16 cellular contexts compared by ENCODE assay signal in genomic region chr2:179273461-179273962, GRCh38. TPM values are rescaled to one million over a fixed set of nuclear protein-coding genes. Genes with fewer than 3 reads are reported as not detected.
A peak's percentile ranks its signal among the peaks of the same experiment; 100 is the strongest.
DNase-seq lines count a peak whose midpoint lies in the region; ATAC-seq, FAIRE-seq and TF ChIP-seq lines count a peak whose summit lies in the region.
"Had no signal": no experiment of that assay in that cellular context is flagged by ENCODE, and none has a peak within 500 bp of the region (broad histone marks: within the 10 kb centered on the region; RNA-seq: fewer than 3 reads in every experiment).

No MANE protein-coding gene starts in this region.

- H3K27ac Mint-ChIP-seq in immature natural killer cell, result no peak overlapping the region
- no peak overlapping the region for H3K27ac Mint-ChIP-seq in activated T-cell treated with anti-CD3 and anti-CD28 coated beads, Interleukin-2, amount 50 U/mL, for 24 hours
- H3K27ac Mint-ChIP-seq: activated CD8-positive, alpha-beta T cell treated with anti-CD3 and anti-CD28 coated beads, Interleukin-2, amount 10 ng/mL, durations not matched to agents 7 days and 5 days; activated naive CD8-positive, alpha-beta T cell treated with anti-CD3 and anti-CD28 coated beads, Interleukin-2, amount 10 ng/mL, durations not matched to agents 7 days and 5 days; natural killer cell; stimulated activated naive CD8-positive, alpha-beta T cell treated with anti-CD3 and anti-CD28 coated beads, Interleukin-15, amount 100 ng/mL, for 72 hours had no signal

- CTCF ChIA-PET in HepG2 (lab: Yijun Ruan, JAX; ENCODE audit: low intra/inter-chr PET ratio, low total read pairs), result no interaction called here

- ATAC-seq in HepG2, result peak; percentile 65
- ATAC-seq in thoracic aorta (ENCODE audit: insufficient number of reproducible peaks, low FRiP score, low read depth), result no peak
- no peak for ATAC-seq in HG03571 (IDR thresholded peaks at IDR 0.05; ENCODE audit: unreplicated experiment)
- ATAC-seq: activated CD8-positive, alpha-beta T cell treated with anti-CD3 and anti-CD28 coated beads, Interleukin-2, amount 10 ng/mL, durations not matched to agents 7 days and 5 days; natural killer cell; stimulated activated naive CD8-positive, alpha-beta T cell treated with anti-CD3 and anti-CD28 coated beads, Interleukin-15, amount 100 ng/mL, for 72 hours had no signal

- no peak for TF ChIP-seq RAD21 in HepG2 (CRISPR knock-in tag; IDR thresholded peaks at IDR 0.05)

- H2AFZ ChIP-seq in HepG2 (ENCODE audit: low read length), result peak overlapping the region; percentile 91

- peak overlapping the region; percentile 79 to 81 for H3K27ac ChIP-seq in ascending aorta
- peak overlapping the region; percentile 93 for H3K27ac ChIP-seq in HepG2 (ENCODE audit: extremely low read length, insufficient read depth, low read length)
- peak overlapping the region; percentile 74 to 91 for H3K27ac ChIP-seq in thoracic aorta

- H3K9me3 ChIP-seq in ascending aorta (no peaks in the 10 kb centered on the region), HepG2 (ENCODE audit: low read length) (no peaks in the 10 kb centered on the region), thoracic aorta (no peaks in the 10 kb centered on the region)

- peaks cover 10 to 13% of the 10 kb centered on the region in 2 donors for H3K4me1 Mint-ChIP-seq in immature natural killer cell
- H3K4me1 Mint-ChIP-seq in activated T-cell treated with anti-CD3 and anti-CD28 coated beads, Interleukin-2, amount 50 U/mL, for 24 hours (ENCODE audit: low read depth), result peaks cover 3% of the 10 kb centered on the region
- H3K4me1 Mint-ChIP-seq: stimulated activated naive CD8-positive, alpha-beta T cell treated with anti-CD3 and anti-CD28 coated beads, Interleukin-15, amount 100 ng/mL, for 72 hours had no signal

- peak overlapping the region; percentile 81 for H3K4me2 ChIP-seq in HepG2 (ENCODE audit: low read depth, low read length)

- H4K20me1 ChIP-seq in HepG2 (ENCODE audit: insufficient read depth, low read length), result no peaks in the 10 kb centered on the region

- H3K27me3 ChIP-seq in ascending aorta (no peaks in the 10 kb centered on the region), HepG2 (ENCODE audit: control insufficient read depth in 1 of 2, insufficient read depth in 2 of 2, low read length in 2 of 2) (no peaks in the 10 kb centered on the region), thoracic aorta (replicated peaks; ENCODE audit: insufficient read depth) (no peaks in the 10 kb centered on the region)

- no peaks in the 10 kb centered on the region for H3K79me2 ChIP-seq in HepG2 (ENCODE audit: insufficient read depth, low read length)

- H3K27me3 Mint-ChIP-seq in immature natural killer cell (ENCODE audit: low read depth in 3 of 3), result peaks cover 0 to 7% (median 0%) of the 10 kb centered on the region in 3 donors
- peaks cover 3% of the 10 kb centered on the region for H3K27me3 Mint-ChIP-seq in activated T-cell treated with anti-CD3 and anti-CD28 coated beads, Interleukin-2, amount 50 U/mL, for 24 hours

- peak overlapping the region; percentile 71 for H3K9ac ChIP-seq in HepG2 (ENCODE audit: insufficient read depth, low read depth, low read length)

- POLR2A ChIA-PET in HepG2 (lab: Yijun Ruan, JAX), result interaction anchor here (1.3 to 3.8 kb wide), 8 partner anchors 9 to 71 kb away, joined by 4 to 53 read pairs (median 8); partner anchors contain the start of gene SESTD1

- BruUV-seq in HepG2 (replicated peaks; lab: Mats Ljungman, UMichigan), result no TSS peak

- intact Hi-C loops in ascending aorta (cut with DNase I), result loop anchor here (2.0 to 5.0 kb wide), 2 partner anchors 46 to 67 kb away; no protein-coding TSS in a partner anchor
- intact Hi-C loops in HepG2 (cut with micrococcal nuclease; ENCODE audit: unreplicated experiment), result loop anchor here (5.0 kb wide), 1 partner anchor 269 kb away; no protein-coding TSS in a partner anchor

- TF ChIP-seq CTCF in ascending aorta (IDR thresholded peaks at IDR 0.05) (no peak), HepG2 (CRISPR knock-in tag; IDR thresholded peaks at IDR 0.05) (no peak), thoracic aorta (IDR thresholded peaks at IDR 0.05) (no peak)

- H3K36me3 ChIP-seq in ascending aorta, result no peaks in the 10 kb centered on the region
- H3K36me3 ChIP-seq in HepG2 (replicated peaks in 1 of 2; ENCODE audit: control insufficient read depth in 1 of 2, insufficient read depth in 2 of 2, low read length in 2 of 2), result no peaks in the 10 kb centered on the region
- no peaks in the 10 kb centered on the region for H3K36me3 ChIP-seq in thoracic aorta

- H3K4me1 ChIP-seq in ascending aorta (peaks cover 0 to 26% of the 10 kb centered on the region in 2 donors), HepG2 (ENCODE audit: insufficient read depth, low read length) (peaks cover 88% of the 10 kb centered on the region), thoracic aorta (ENCODE audit: control insufficient read depth in 1 of 2, low read depth in 2 of 2) (peaks cover 25 to 53% of the 10 kb centered on the region in 2 donors)

- DNase-seq in NCI-H146 (lab: John Stamatoyannopoulos, UW) (peak; percentile 65), ascending aorta (ENCODE audit: low spot score in 2 of 2) (no peak), HepG2 (ENCODE audit: low spot score) (peak; percentile 89), thoracic aorta (ENCODE audit: low spot score) (no peak), immature natural killer cell (no peak), kidney glomerular epithelial cell (lab: John Stamatoyannopoulos, UW) (no peak)
- DNase-seq in activated T-cell treated with anti-CD3 and anti-CD28 coated beads, Interleukin-2, amount 50 U/mL, for 24 hours, result no peak
- DNase-seq: activated CD8-positive, alpha-beta T cell treated with anti-CD3 and anti-CD28 coated beads, Interleukin-2, amount 10 ng/mL, durations not matched to agents 7 days and 5 days; activated naive CD8-positive, alpha-beta T cell treated with anti-CD3 and anti-CD28 coated beads, Interleukin-2, amount 10 ng/mL, durations not matched to agents 7 days and 5 days; DND-41; effector memory CD4-positive, alpha-beta T cell; Karpas-422; natural killer cell; NK-92 treated with Interleukin-12 subunit alpha and Interleukin-12 subunit beta, amount 100 ng/mL, for 24 hours; stimulated activated naive CD8-positive, alpha-beta T cell treated with anti-CD3 and anti-CD28 coated beads, Interleukin-15, amount 100 ng/mL, for 72 hours had no signal

- FAIRE-seq in HepG2 (lab: Jason Lieb, UNC), result peak; percentile 61

- TF ChIP-seq EP300 in HepG2 (IDR thresholded peaks at IDR 0.05; ENCODE audit: low read depth in 2 of 2, low read length in 2 of 2), result no peak
- TF ChIP-seq EP300 in HepG2 (CRISPR knock-in tag; IDR thresholded peaks at IDR 0.05; ENCODE audit: borderline replicate concordance), result peak; percentile 18; the same call in 1 of the 2 replicates

- H3K4me3 Mint-ChIP-seq in immature natural killer cell, result no peak overlapping the region
- H3K4me3 Mint-ChIP-seq in activated T-cell treated with anti-CD3 and anti-CD28 coated beads, Interleukin-2, amount 50 U/mL, for 24 hours, result no peak overlapping the region
- H3K4me3 Mint-ChIP-seq: activated CD8-positive, alpha-beta T cell treated with anti-CD3 and anti-CD28 coated beads, Interleukin-2, amount 10 ng/mL, durations not matched to agents 7 days and 5 days; activated naive CD8-positive, alpha-beta T cell treated with anti-CD3 and anti-CD28 coated beads, Interleukin-2, amount 10 ng/mL, durations not matched to agents 7 days and 5 days; natural killer cell; stimulated activated naive CD8-positive, alpha-beta T cell treated with anti-CD3 and anti-CD28 coated beads, Interleukin-15, amount 100 ng/mL, for 72 hours had no signal

- WGBS in HepG2 (ENCODE audit: low lambda C conversion rate), result 27% methylated on average over 6 of the region's 6 CpGs

- no peak overlapping the region for H3K4me3 ChIP-seq in ascending aorta
- H3K4me3 ChIP-seq in HepG2 (replicated peaks in 1 of 3; ENCODE audit: insufficient read depth in 1 of 3, low read depth in 2 of 3, low read length in 3 of 3), result peak overlapping the region in 1 of 3 experiments; percentile 52; a peak in 1 of 6 replicates
- H3K4me3 ChIP-seq in thoracic aorta, result no peak overlapping the region

- no peak; a peak in 1 of 4 replicates for TF ChIP-seq POLR2A in HepG2 (IDR thresholded peaks at IDR 0.05; ENCODE audit: insufficient read depth in 1 of 2, low read depth in 2 of 2, low read length in 2 of 2)

- peaks cover 0 to 4% (median 0%) of the 10 kb centered on the region in 3 donors for H3K36me3 Mint-ChIP-seq in immature natural killer cell
- H3K36me3 Mint-ChIP-seq in activated T-cell treated with anti-CD3 and anti-CD28 coated beads, Interleukin-2, amount 50 U/mL, for 24 hours (ENCODE audit: low read depth), result no peaks in the 10 kb centered on the region
- H3K36me3 Mint-ChIP-seq: activated naive CD8-positive, alpha-beta T cell treated with anti-CD3 and anti-CD28 coated beads, Interleukin-2, amount 10 ng/mL, durations not matched to agents 7 days and 5 days had no signal

- in situ Hi-C loops in HepG2 (cut with HindIII; ENCODE audit: extremely low pct_ligation_motif_present, low pct_unique_long_range_greater_than_20kb), result loop anchor here (5.0 kb wide), 1 partner anchor 269 kb away; no protein-coding TSS in a partner anchor

- H3K9me3 Mint-ChIP-seq in immature natural killer cell, result no peaks in the 10 kb centered on the region
- H3K9me3 Mint-ChIP-seq in activated T-cell treated with anti-CD3 and anti-CD28 coated beads, Interleukin-2, amount 50 U/mL, for 24 hours, result no peaks in the 10 kb centered on the region
- H3K9me3 Mint-ChIP-seq: activated naive CD8-positive, alpha-beta T cell treated with anti-CD3 and anti-CD28 coated beads, Interleukin-2, amount 10 ng/mL, durations not matched to agents 7 days and 5 days; stimulated activated naive CD8-positive, alpha-beta T cell treated with anti-CD3 and anti-CD28 coated beads, Interleukin-15, amount 100 ng/mL, for 72 hours had no signal

RNA-seq across cellular contexts. Expression of gene SESTD1, which starts 8.9 kb away (rescaled TPM):
- total RNA-seq in ascending aorta, result 15.4 TPM
- 74.4 and 105 TPM in 2 replicates for total RNA-seq in HepG2 (2016; rRNA removed; fragmentation: Illumina TruSeq; extraction: Trizol)
- total RNA-seq in HepG2 (2016; cell fraction: cytosol; rRNA removed; fragmentation: Illumina TruSeq; extraction: Trizol; ENCODE audit: low read depth), result 58.3 and 66.2 TPM in 2 replicates
- 71.8 and 93.5 TPM in 2 replicates for total RNA-seq in HepG2 (2016; cell fraction: insoluble cytoplasmic fraction; rRNA removed; fragmentation: Illumina TruSeq; extraction: Trizol)
- 84.1 and 90.5 TPM in 2 replicates for total RNA-seq in HepG2 (2016; cell fraction: membrane; rRNA removed; fragmentation: Illumina TruSeq; extraction: Trizol)
- total RNA-seq in HepG2 (2016; cell fraction: nucleus; rRNA removed; fragmentation: Illumina TruSeq; extraction: Trizol), result 67.8 and 69.5 TPM in 2 replicates
- polyA plus RNA-seq in HepG2 (2011; rRNA removed), result 69.3 and 101 TPM in 2 replicates
- polyA plus RNA-seq in HepG2 (2011; cell fraction: cytosol; rRNA removed), result 44.4 and 49.6 TPM in 2 replicates
- polyA plus RNA-seq in HepG2 (2011; cell fraction: nucleus; rRNA removed), result 48.2 and 49.5 TPM in 2 replicates
- 109 and 119 TPM in 2 replicates for polyA plus RNA-seq in HepG2 (2012)
- 25.4 and 25.6 TPM in 2 replicates for polyA plus RNA-seq in HepG2 (2016; cell fraction: cytosol; fragmentation: Illumina TruSeq; extraction: Trizol; ENCODE audit: low read depth)
- polyA plus RNA-seq in HepG2 (2016; cell fraction: insoluble cytoplasmic fraction; fragmentation: Illumina TruSeq; extraction: Trizol; ENCODE audit: low read depth), result 82.9 and 87.2 TPM in 2 replicates
- polyA plus RNA-seq in HepG2 (2016; cell fraction: membrane; fragmentation: Illumina TruSeq; extraction: Trizol; ENCODE audit: low read depth), result 48.8 and 51.0 TPM in 2 replicates
- polyA plus RNA-seq in HepG2 (2016; cell fraction: nucleus; fragmentation: Illumina TruSeq; extraction: Trizol; ENCODE audit: insufficient read depth, low read depth), result 66.2 and 71.0 TPM in 2 replicates
- polyA minus RNA-seq in HepG2 (2011; rRNA and poly(A)+ RNA removed; ENCODE audit: low replicate concordance), result 13.2 and 38.6 TPM in 2 replicates
- 71.8 and 102 TPM in 2 replicates for polyA minus RNA-seq in HepG2 (2011; cell fraction: cytosol; rRNA and poly(A)+ RNA removed)
- polyA minus RNA-seq in HepG2 (2011; cell fraction: nucleus; rRNA and poly(A)+ RNA removed), result 247 and 269 TPM in 2 replicates
- total RNA-seq in thoracic aorta, result 10 to 100 TPM; 35.3 to 62.2 TPM
- polyA plus RNA-seq in immature natural killer cell, result 1 to 10 TPM; 2.3 to 7.9 (median 6.6) TPM

Comparison
In these comparisons a context has a peak if more than half of its experiments do, and no peak if none do; other contexts are left out.
1. DNase-seq: peak in NCI-H146 (single experiment) and HepG2 (single experiment); none in ascending aorta (0 of 2), thoracic aorta (single experiment), immature natural killer cell (0 of 3), activated T-cell treated with anti-CD3 and anti-CD28 coated beads, Interleukin-2, amount 50 U/mL, for 24 hours (single experiment) and kidney glomerular epithelial cell (single experiment).
2. Peak in every context shown above with its lines, with median percentiles within 50 percentile points of each other: H3K27ac ChIP-seq.